Comparison of ENCODE assay signal across 1 cellular context in genomic region chr11:75722669-75723042, GRCh38.
TF ChIP-seq lines count a peak whose summit lies in the region.

No MANE protein-coding gene starts in this region.

TF ChIP-seq in endothelial cell of umbilical vein, 7 proteins besides CTCF, POLR2A, EP300 and RAD21 (continued from another document):
- no peak for TF ChIP-seq MAX (IDR thresholded peaks at IDR 0.05; ENCODE audit: insufficient read depth, insufficient read length)
